In the genomic region with DNA sequence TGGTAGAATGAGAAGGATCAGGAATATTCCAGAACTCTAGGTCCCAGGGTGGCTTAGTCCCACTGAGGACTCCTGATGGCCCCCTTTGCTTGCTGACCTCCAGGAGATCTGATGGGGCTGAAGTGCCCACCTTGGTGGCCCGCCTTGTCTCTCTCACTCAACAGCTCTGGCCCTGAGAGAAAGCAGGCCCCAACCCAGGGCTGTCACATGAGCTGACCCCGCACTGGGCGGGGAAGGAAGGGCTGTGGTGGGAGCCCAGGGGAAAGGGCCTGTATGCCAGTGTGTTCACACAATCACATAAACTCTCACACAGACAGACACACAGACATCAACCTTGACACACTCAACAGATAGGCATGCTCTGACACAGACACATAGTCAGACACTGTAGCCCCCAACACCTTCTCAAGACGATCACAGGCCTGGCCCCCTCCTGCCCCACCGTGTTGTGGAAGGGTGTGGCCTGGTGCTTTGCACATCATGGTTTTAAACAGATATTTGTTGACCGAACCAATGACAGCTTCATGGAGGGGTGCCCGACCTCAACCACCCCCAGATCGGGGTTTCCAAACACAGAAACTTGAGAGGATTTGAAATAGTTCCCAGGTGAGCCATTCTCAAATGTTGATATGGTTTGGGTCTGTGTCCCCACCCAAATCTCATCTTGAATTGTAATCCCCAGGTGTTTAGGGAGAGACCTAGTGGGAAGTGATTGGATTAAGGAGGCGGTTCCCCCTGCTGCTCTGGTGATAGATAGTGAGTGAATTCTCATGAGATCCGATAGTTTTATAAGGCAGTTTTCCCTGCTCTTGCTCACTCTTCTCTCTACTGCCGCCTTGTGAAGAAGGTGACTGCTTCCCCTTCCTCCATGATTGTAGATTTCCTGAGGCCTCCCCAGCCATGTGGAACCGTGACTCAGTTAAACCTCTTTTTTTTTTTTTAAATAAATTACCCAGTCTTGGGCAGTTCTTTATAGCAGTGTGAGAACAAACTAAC, we compare ENCODE assay signal across 30 cellular contexts. TPM values are rescaled to one million over a fixed set of nuclear protein-coding genes. Genes with fewer than 3 reads are reported as not detected.
"Had no signal": no experiment of that assay in that cellular context is flagged by ENCODE, and none has a peak within 500 bp of the region (broad histone marks: within the 10 kb centered on the region; RNA-seq: fewer than 3 reads in every experiment).

No MANE protein-coding gene starts in this region.

- H3K79me2 ChIP-seq: hepatocyte had no signal

- H3K9me3 ChIP-seq: colonic mucosa, esophagus muscularis mucosa, left ventricle myocardium inferior, mucosa of descending colon, right lobe of liver, testis had no signal

- FAIRE-seq: astrocyte, frontal cortex, small intestine, TTC549 had no signal

- H3K36me3 ChIP-seq: colonic mucosa, esophagus muscularis mucosa, left ventricle myocardium inferior, right lobe of liver, WERI-Rb-1 had no signal

- H3K36me3 Mint-ChIP-seq: activated naive CD4-positive, alpha-beta T cell treated with anti-CD3 and anti-CD28 coated beads, Interleukin-2, amount 50 U/mL, for 72 hours; immature natural killer cell; stimulated activated effector memory CD8-positive, alpha-beta T cell treated with anti-CD3 and anti-CD28 coated beads, Interleukin-12 subunit alpha, Interleukin-12 subunit beta, amount 100 ng/mL, for 72 hours; type B pancreatic cell had no signal

- H2AFZ ChIP-seq: hepatocyte had no signal

- H3K27ac ChIP-seq: colonic mucosa, dorsolateral prefrontal cortex, esophagus muscularis mucosa, hepatocyte, left ventricle myocardium inferior, right lobe of liver, testis, WERI-Rb-1 had no signal

- DNase-seq: activated CD4-positive, alpha-beta T cell treated with anti-CD3 and anti-CD28 coated beads, Interleukin-2, amount 10 ng/mL, durations not matched to agents 7 days and 5 days; activated CD4-positive, CD25-positive, alpha-beta regulatory T cell treated with anti-CD3 and anti-CD28 coated beads, Interleukin-2, amount 50 U/mL, for 72 hours; activated CD8-positive, alpha-beta T cell treated with anti-CD3 and anti-CD28 coated beads for 36 hours; activated gamma-delta T cell treated with Interleukin-2 at 50 U/mL for 16 hours; colonic mucosa; dorsolateral prefrontal cortex; effector memory CD8-positive, alpha-beta T cell; glutamatergic neuron; immature natural killer cell; kidney glomerular epithelial cell; left ventricle myocardium inferior; mucosa of descending colon; occipital lobe; right lobe of liver; small intestine; stimulated activated CD4-positive, alpha-beta T cell treated with anti-CD3 and anti-CD28 coated beads, Interleukin-2, amount 100 ng/mL, for 24 hours; testis; WERI-Rb-1 had no signal

- H3K9me3 Mint-ChIP-seq: activated CD4-positive, alpha-beta T cell treated with anti-CD3 and anti-CD28 coated beads, Interleukin-2, amount 10 ng/mL, durations not matched to agents 7 days and 5 days; activated CD8-positive, alpha-beta T cell treated with anti-CD3 and anti-CD28 coated beads for 36 hours; activated naive CD4-positive, alpha-beta T cell treated with anti-CD3 and anti-CD28 coated beads, Interleukin-2, amount 50 U/mL, for 72 hours; effector memory CD8-positive, alpha-beta T cell; immature natural killer cell; stimulated activated effector memory CD8-positive, alpha-beta T cell treated with anti-CD3 and anti-CD28 coated beads, Interleukin-12 subunit alpha, Interleukin-12 subunit beta, amount 100 ng/mL, for 72 hours; T-helper 2 cell treated with Interferon-gamma antibody and Interleukin-4, amounts not matched to agents 5 μg/mL and 100 μg/mL, for 36 hours; type B pancreatic cell had no signal

- H3K4me3 Mint-ChIP-seq: activated CD4-positive, alpha-beta T cell treated with anti-CD3 and anti-CD28 coated beads, Interleukin-2, amount 10 ng/mL, durations not matched to agents 7 days and 5 days; activated CD8-positive, alpha-beta T cell treated with anti-CD3 and anti-CD28 coated beads for 36 hours; effector memory CD8-positive, alpha-beta T cell; immature natural killer cell; stimulated activated effector memory CD8-positive, alpha-beta T cell treated with anti-CD3 and anti-CD28 coated beads, Interleukin-12 subunit alpha, Interleukin-12 subunit beta, amount 100 ng/mL, for 72 hours; T-helper 2 cell treated with Interferon-gamma antibody and Interleukin-4, amounts not matched to agents 5 μg/mL and 100 μg/mL, for 36 hours; type B pancreatic cell had no signal

- H3K27me3 ChIP-seq: colonic mucosa, hepatocyte, right lobe of liver, testis had no signal

- H3K27ac Mint-ChIP-seq: activated CD4-positive, alpha-beta T cell treated with anti-CD3 and anti-CD28 coated beads, Interleukin-2, amount 10 ng/mL, durations not matched to agents 7 days and 5 days; activated CD8-positive, alpha-beta T cell treated with anti-CD3 and anti-CD28 coated beads for 36 hours; activated naive CD4-positive, alpha-beta T cell treated with anti-CD3 and anti-CD28 coated beads, Interleukin-2, amount 50 U/mL, for 72 hours; effector memory CD8-positive, alpha-beta T cell; immature natural killer cell; stimulated activated effector memory CD8-positive, alpha-beta T cell treated with anti-CD3 and anti-CD28 coated beads, Interleukin-12 subunit alpha, Interleukin-12 subunit beta, amount 100 ng/mL, for 72 hours; T-helper 2 cell treated with Interferon-gamma antibody and Interleukin-4, amounts not matched to agents 5 μg/mL and 100 μg/mL, for 36 hours; type B pancreatic cell had no signal

- ATAC-seq: activated CD8-positive, alpha-beta T cell treated with anti-CD3 and anti-CD28 coated beads for 36 hours; activated naive CD4-positive, alpha-beta T cell treated with anti-CD3 and anti-CD28 coated beads, Interleukin-2, amount 50 U/mL, for 72 hours; effector memory CD8-positive, alpha-beta T cell; mucosa of descending colon; stimulated activated effector memory CD8-positive, alpha-beta T cell treated with anti-CD3 and anti-CD28 coated beads, Interleukin-12 subunit alpha, Interleukin-12 subunit beta, amount 100 ng/mL, for 72 hours had no signal

- H3K4me1 ChIP-seq: colonic mucosa, esophagus muscularis mucosa, right lobe of liver had no signal

- H3K4me3 ChIP-seq: colonic mucosa, dorsolateral prefrontal cortex, esophagus muscularis mucosa, hepatocyte, left ventricle myocardium inferior, mucosa of descending colon, right lobe of liver, testis had no signal

- H3K4me2 ChIP-seq: hepatocyte had no signal

- H3K4me1 Mint-ChIP-seq: activated CD4-positive, alpha-beta T cell treated with anti-CD3 and anti-CD28 coated beads, Interleukin-2, amount 10 ng/mL, durations not matched to agents 7 days and 5 days; immature natural killer cell; stimulated activated effector memory CD8-positive, alpha-beta T cell treated with anti-CD3 and anti-CD28 coated beads, Interleukin-12 subunit alpha, Interleukin-12 subunit beta, amount 100 ng/mL, for 72 hours had no signal

RNA-seq across cellular contexts. Expression of a gene that starts 48.5 kb away (rescaled TPM):
- total RNA-seq: activated CD4-positive, alpha-beta T cell treated with anti-CD3 and anti-CD28 coated beads, Interleukin-2, amount 10 ng/mL, durations not matched to agents 7 days and 5 days; activated CD8-positive, alpha-beta T cell treated with anti-CD3 and anti-CD28 coated beads for 36 hours; activated naive CD4-positive, alpha-beta T cell treated with anti-CD3 and anti-CD28 coated beads, Interleukin-2, amount 50 U/mL, for 72 hours; astrocyte; esophagus muscularis mucosa; frontal cortex; lung microvascular endothelial cell; occipital lobe; right lobe of liver; testis had no signal
- polyA plus RNA-seq: adipose tissue, immature natural killer cell, neural cell had no signal
